8 cellular contexts compared by ENCODE assay signal in genomic region chr5:176388341-176389113, GRCh38. TPM values are rescaled to one million over a fixed set of nuclear protein-coding genes. Genes with fewer than 3 reads are reported as not detected.
DNase-seq lines count a peak whose midpoint lies in the region; ATAC-seq, FAIRE-seq and TF ChIP-seq lines count a peak whose summit lies in the region.

Gene HIGD2A, plus strand, starts transcription at chr5:176388751. Its CDS starts 69 bp downstream, at chr5:176388820.
Gene NOP16, minus strand, starts transcription at chr5:176388598. Its CDS starts 59 bp downstream, at chr5:176388539.

- peaks cover 0 to 9% of the 10 kb centered on the region in 2 donors for H3K36me3 ChIP-seq in body of pancreas (replicated peaks in 1 of 2; ENCODE audit: insufficient read depth in 1 of 2, low read depth in 2 of 2)
- H3K36me3 ChIP-seq in sigmoid colon = peaks cover 10 to 63% (median 36%) of the 10 kb centered on the region in 4 donors

- intact Hi-C loops in body of pancreas (cut with DNase I) = no loop called here
- intact Hi-C loops in sigmoid colon (cut with DNase I) = loop anchor here (2.0 to 10.0 kb wide), 3 partner anchors 28 to 256 kb away; partner anchors contain the start of genes CLTB, RNF44 and TSPAN17

- TF ChIP-seq CTCF in 22Rv1 (IDR thresholded peaks at IDR 0.05) (no peak), body of pancreas (IDR thresholded peaks at IDR 0.05) (peak in 4 of 7 experiments; percentile 26 to 54 (median 44)), sigmoid colon (IDR thresholded peaks at IDR 0.05) (peak in 1 of 4 experiments; percentile 36)

- WGBS in body of pancreas, 2 donors = 0 to 1% methylated on average over 42 to 59 of the region's 59 CpGs
- WGBS in sigmoid colon, 2 donors = 0 to 1% methylated on average over 59 of the region's 59 CpGs

- H3K27ac ChIP-seq in 22Rv1 (peak within 1 kb of the TSS; percentile 90), body of pancreas (peak within 1 kb of the TSS; percentile 92 to 97 (median 94)), sigmoid colon (peak within 1 kb of the TSS; percentile 88 to 94 (median 93))

- H3K4me1 ChIP-seq in body of pancreas (peaks cover 29% of the 10 kb centered on the region), sigmoid colon (peaks cover 0 to 30% (median 25%) of the 10 kb centered on the region in 4 donors)

- ATAC-seq in GM18520 (IDR thresholded peaks at IDR 0.05; ENCODE audit: unreplicated experiment) = peak; percentile 87
- peak; percentile 86 for ATAC-seq in HG03064 (IDR thresholded peaks at IDR 0.05; ENCODE audit: low read depth, unreplicated experiment)
- peak; percentile 95 for ATAC-seq in body of pancreas

- peak; percentile 92 for DNase-seq in NCI-H2107 treated with DMSO at 0.1 percent for 48 hours (lab: John Stamatoyannopoulos, UW; ENCODE audit: unreplicated experiment)
- DNase-seq in body of pancreas = peak; percentile 99 to 100 (median 99)
- peak; percentile 97 for DNase-seq in iPS DF 4.7 (ENCODE audit: extremely low read depth, low spot score)
- peak; percentile 100 for DNase-seq in sigmoid colon

- no peak for TF ChIP-seq EP300 in sigmoid colon (IDR thresholded peaks at IDR 0.05)

- H3K4me3 ChIP-seq in body of pancreas (peak within 1 kb of the TSS; percentile 65 to 67), sigmoid colon (peak within 1 kb of the TSS; percentile 57 to 65 (median 61))

- no peaks in the 10 kb centered on the region for H3K9me3 ChIP-seq in body of pancreas
- H3K9me3 ChIP-seq in sigmoid colon = no peaks in the 10 kb centered on the region

- peak; percentile 86 for FAIRE-seq in TTC549 (lab: Jason Lieb, UNC)

- no peaks in the 10 kb centered on the region for H3K27me3 ChIP-seq in body of pancreas
- H3K27me3 ChIP-seq in sigmoid colon = no peaks in the 10 kb centered on the region

- TF ChIP-seq POLR2A in body of pancreas (IDR thresholded peaks at IDR 0.05) = no peak
- TF ChIP-seq POLR2A in sigmoid colon (IDR thresholded peaks at IDR 0.05) = no peak

RNA-seq across cellular contexts. Expression of gene HIGD2A, which starts in this region (rescaled TPM):
- total RNA-seq in body of pancreas = 10 to 100 TPM; 20.1 to 44.1 TPM
- 100 to 1,000 TPM; 201 to 249 (median 235) TPM for total RNA-seq in sigmoid colon
- 100 to 1,000 TPM; 207 to 457 (median 354) TPM for polyA plus RNA-seq in sigmoid colon

RNA-seq across cellular contexts. Expression of gene NOP16, which starts in this region (rescaled TPM):
- 10 to 100 TPM; 19.2 to 32.0 TPM for total RNA-seq in body of pancreas
- 10 to 100 TPM in 1 of 4 donors, 1 to 10 TPM in 3; 4.4 to 17.8 (median 9.6) TPM for total RNA-seq in sigmoid colon
- 10 to 100 TPM; 21.3 to 50.7 (median 22.2) TPM for polyA plus RNA-seq in sigmoid colon

Comparison
In these comparisons a context has a peak if more than half of its experiments do, and no peak if none do; other contexts are left out.
1. Peak in every context shown above with its lines: DNase-seq, ATAC-seq, H3K4me3 ChIP-seq and H3K27ac ChIP-seq.
2. RNA of gene HIGD2A (total RNA-seq): 201 to 249 TPM in sigmoid colon; 20.1 to 44.1 TPM in body of pancreas; every median in the first group is over 4 times any median in the second.